8 cellular contexts compared by ENCODE assay signal in genomic region chr19:5308471-5309437, GRCh38. TPM values are rescaled to one million over a fixed set of nuclear protein-coding genes. Genes with fewer than 3 reads are reported as not detected.
DNase-seq lines count a peak whose midpoint lies in the region; FAIRE-seq and TF ChIP-seq lines count a peak whose summit lies in the region.

No MANE protein-coding gene starts in this region.

- H3K4me1 ChIP-seq in keratinocyte (ENCODE audit: control insufficient read depth, extremely low read depth, insufficient read depth, low read length), result peaks cover 8% of the 10 kb centered on the region
- peaks cover 11% of the 10 kb centered on the region for H3K4me1 ChIP-seq in suprapubic skin
- no peaks in the 10 kb centered on the region for H3K4me1 ChIP-seq in PC-9 (replicated peaks; ENCODE audit: insufficient read depth)

- H3K9me2 ChIP-seq in PC-9 (ENCODE audit: insufficient read depth), result no peaks in the 10 kb centered on the region

- intact Hi-C loops in PC-9 (cut with micrococcal nuclease; ENCODE audit: unreplicated experiment), result no loop called here

- H2AFZ ChIP-seq in keratinocyte (ENCODE audit: control insufficient read depth, low read length) (peak overlapping the region; percentile 85), PC-9 (no peak overlapping the region)

- H3K27me3 ChIP-seq in keratinocyte (ENCODE audit: control insufficient read depth, extremely low read depth, insufficient read depth, low read length) (no peaks in the 10 kb centered on the region), suprapubic skin (no peaks in the 10 kb centered on the region), PC-9 (ENCODE audit: insufficient read depth, low read depth) (no peaks in the 10 kb centered on the region)

- H3K27me3 Mint-ChIP-seq in activated CD4-positive, alpha-beta T cell treated with anti-CD3 and anti-CD28 coated beads, Interleukin-2, amount 10 ng/mL, durations not matched to agents 7 days and 5 days, result no peaks in the 10 kb centered on the region

- H3K9me1 ChIP-seq in keratinocyte (ENCODE audit: control insufficient read depth, extremely low read depth, insufficient read depth, low read length), result no peaks in the 10 kb centered on the region

- H3K4me2 ChIP-seq in keratinocyte (ENCODE audit: control insufficient read depth, extremely low read depth, insufficient read depth, low read depth, low read length) (peak overlapping the region; percentile 59), PC-9 (no peak overlapping the region)

- H3K4me3 ChIP-seq in astrocyte of the cerebellum (ENCODE audit: low read depth, low read length), result peak overlapping the region; percentile 7
- peak overlapping the region in 1 of 3 experiments; percentile 23 for H3K4me3 ChIP-seq in keratinocyte (ENCODE audit: control insufficient read depth in 2 of 3, extremely low read depth in 1 of 3, insufficient read depth in 2 of 3, low read depth in 1 of 3, low read length in 3 of 3)
- H3K4me3 ChIP-seq in suprapubic skin, result peak overlapping the region; percentile 32
- H3K4me3 ChIP-seq in PC-9, result no peak overlapping the region

- dilution Hi-C loops in keratinocyte (cut with MboI; ENCODE audit: extremely low pct_ligation_motif_present, low sequenced_read_pairs), result no loop called here

- FAIRE-seq in keratinocyte (lab: Jason Lieb, UNC), result peak; percentile 5

- H3K9me3 Mint-ChIP-seq in activated CD4-positive, alpha-beta T cell treated with anti-CD3 and anti-CD28 coated beads, Interleukin-2, amount 10 ng/mL, durations not matched to agents 7 days and 5 days, result no peaks in the 10 kb centered on the region

- H3K36me3 Mint-ChIP-seq in activated CD4-positive, alpha-beta T cell treated with anti-CD3 and anti-CD28 coated beads, Interleukin-2, amount 10 ng/mL, durations not matched to agents 7 days and 5 days (ENCODE audit: low read depth), result no peaks in the 10 kb centered on the region

- TF ChIP-seq CTCF in astrocyte of the cerebellum (IDR thresholded peaks at IDR 0.05; ENCODE audit: low read depth, low read length, missing control alignments), result no peak
- no peak for TF ChIP-seq CTCF in keratinocyte (optimal IDR thresholded peaks at IDR 0.05 in 1 of 3, IDR thresholded peaks at IDR 0.05 in 1 of 3, conservative IDR thresholded peaks at IDR 0.05 in 1 of 3; ENCODE audit: extremely low read depth in 1 of 3, insufficient read depth in 2 of 3, low read length in 3 of 3)
- no peak for TF ChIP-seq CTCF in suprapubic skin (IDR thresholded peaks at IDR 0.05)
- no peak for TF ChIP-seq CTCF in PC-9 (conservative IDR thresholded peaks at IDR 0.05)

- H3K79me2 ChIP-seq in keratinocyte (ENCODE audit: control insufficient read depth, insufficient read depth, low read length) (no peaks in the 10 kb centered on the region), PC-9 (ENCODE audit: low read depth) (no peaks in the 10 kb centered on the region)

- H3K4me3 Mint-ChIP-seq in activated CD4-positive, alpha-beta T cell treated with anti-CD3 and anti-CD28 coated beads, Interleukin-2, amount 10 ng/mL, durations not matched to agents 7 days and 5 days, result no peak overlapping the region

- no peak for TF ChIP-seq EP300 in suprapubic skin (IDR thresholded peaks at IDR 0.05)

- CTCF ChIA-PET in PC-9 (lab: Charles Lee), result no interaction called here
- CTCF ChIA-PET in activated CD4-positive, alpha-beta T cell treated with anti-CD3 and anti-CD28 coated beads, Interleukin-2, amount 10 ng/mL, durations not matched to agents 7 days and 5 days (lab: Charles Lee), result no interaction called here

- H3K9me3 ChIP-seq in keratinocyte (ENCODE audit: control insufficient read depth, low read depth, low read length) (no peaks in the 10 kb centered on the region), suprapubic skin (no peaks in the 10 kb centered on the region), PC-9 (ENCODE audit: insufficient read depth, low read depth) (no peaks in the 10 kb centered on the region)

- peak; percentile 97 for DNase-seq in NCI-H1092 treated with DMSO at 0.1 percent for 48 hours (lab: John Stamatoyannopoulos, UW)
- peak; percentile 79 for DNase-seq in astrocyte of the cerebellum (ENCODE audit: low read depth)
- DNase-seq in keratinocyte (ENCODE audit: low read depth, low spot score), result peak; percentile 89
- DNase-seq in suprapubic skin (ENCODE audit: low spot score in 2 of 2), result peak in 1 of 2 donors; percentile 73
- no peak for DNase-seq in amniotic stem cell (lab: John Stamatoyannopoulos, UW)
- DNase-seq in PC-9, result no peak
- DNase-seq in activated CD4-positive, alpha-beta T cell treated with anti-CD3 and anti-CD28 coated beads, Interleukin-2, amount 10 ng/mL, durations not matched to agents 7 days and 5 days, result no peak
- no peak for DNase-seq in UCSD-AML1 (lab: John Stamatoyannopoulos, UW; ENCODE audit: unreplicated experiment)

- peak overlapping the region; percentile 85 for H3K9ac ChIP-seq in keratinocyte (ENCODE audit: control insufficient read depth, extremely low read depth, insufficient read depth, low read length)

- BruUV-seq in PC-9 (replicated peaks; lab: Mats Ljungman, UMichigan), result no TSS peak

- no peaks in the 10 kb centered on the region for H4K20me1 ChIP-seq in keratinocyte (ENCODE audit: control insufficient read depth, extremely low read depth, insufficient read depth, low read length)
- no peaks in the 10 kb centered on the region for H4K20me1 ChIP-seq in PC-9 (ENCODE audit: insufficient read depth)

- H3K36me3 ChIP-seq in keratinocyte (ENCODE audit: control insufficient read depth in 2 of 2, extremely low read depth in 1 of 2, insufficient read depth in 2 of 2, low read length in 2 of 2) (no peaks in the 10 kb centered on the region), suprapubic skin (no peaks in the 10 kb centered on the region), PC-9 (ENCODE audit: low read depth) (no peaks in the 10 kb centered on the region)

- POLR2A ChIA-PET in PC-9 (lab: Charles Lee; ENCODE audit: unreplicated experiment), result no interaction called here
- POLR2A ChIA-PET in activated CD4-positive, alpha-beta T cell treated with anti-CD3 and anti-CD28 coated beads, Interleukin-2, amount 10 ng/mL, durations not matched to agents 7 days and 5 days (lab: Charles Lee), result no interaction called here

- H3F3A ChIP-seq in PC-9 (ENCODE audit: insufficient read depth, low read depth), result no peaks in the 10 kb centered on the region

- no peak overlapping the region for H3K27ac Mint-ChIP-seq in activated CD4-positive, alpha-beta T cell treated with anti-CD3 and anti-CD28 coated beads, Interleukin-2, amount 10 ng/mL, durations not matched to agents 7 days and 5 days

- in situ Hi-C loops in astrocyte of the cerebellum (cut with HindIII; ENCODE audit: low sequenced_read_pairs), result loop anchor here (5.0 kb wide), 1 partner anchor 101 kb away; no protein-coding TSS in a partner anchor

- H3K27ac ChIP-seq in keratinocyte (ENCODE audit: control insufficient read depth, insufficient read depth, low read length), result peak overlapping the region; percentile 70
- H3K27ac ChIP-seq in suprapubic skin, result peak overlapping the region; percentile 73
- H3K27ac ChIP-seq in PC-9, result no peak overlapping the region

- peak; percentile 55 to 68 for TF ChIP-seq POLR2A in suprapubic skin (IDR thresholded peaks at IDR 0.05)

- 32% methylated on average over 19 of the region's 21 CpGs for WGBS in suprapubic skin

- H3K4me1 Mint-ChIP-seq in activated CD4-positive, alpha-beta T cell treated with anti-CD3 and anti-CD28 coated beads, Interleukin-2, amount 10 ng/mL, durations not matched to agents 7 days and 5 days, result no peaks in the 10 kb centered on the region

RNA-seq across cellular contexts. Expression of gene PTPRS, which starts 31.9 kb away (rescaled TPM):
- polyA plus RNA-seq in keratinocyte, result 2.5 to 6.7 TPM (median 4.0 TPM) in 3 replicates
- 1.7 TPM for polyA plus RNA-seq in keratinocyte (2011; ENCODE audit: low read depth)
- 1.7 and 3.5 TPM in 2 replicates for polyA plus RNA-seq in keratinocyte (2011; cell fraction: cytosol; rRNA removed)
- 11.4 and 17.1 TPM in 2 replicates for polyA plus RNA-seq in keratinocyte (2011; cell fraction: nucleus; rRNA removed)
- polyA plus RNA-seq in keratinocyte (2012; ENCODE audit: low replicate concordance), result 1.3 and 6.7 TPM in 2 replicates
- polyA minus RNA-seq in keratinocyte, result 15.5 to 30.4 TPM (median 23.3 TPM) in 3 replicates
- polyA minus RNA-seq in keratinocyte (2011; cell fraction: cytosol; rRNA and poly(A)+ RNA removed), result 24.9 TPM
- 44.2 and 50.3 TPM in 2 replicates for polyA minus RNA-seq in keratinocyte (2011; cell fraction: nucleus; rRNA and poly(A)+ RNA removed)
- total RNA-seq in suprapubic skin (100 to 1,000 TPM; 116 to 182 (median 159) TPM), PC-9 (2021) (131 and 183 TPM in 2 replicates)
- under 1 TPM; 0.02 to 0.08 TPM for total RNA-seq in activated CD4-positive, alpha-beta T cell treated with anti-CD3 and anti-CD28 coated beads, Interleukin-2, amount 10 ng/mL, durations not matched to agents 7 days and 5 days

Comparison
In these comparisons a context has a peak if more than half of its experiments do, and no peak if none do; other contexts are left out.
1. DNase-seq: peak in NCI-H1092 treated with DMSO at 0.1 percent for 48 hours (single experiment), astrocyte of the cerebellum (single experiment) and keratinocyte (single experiment); none in amniotic stem cell (single experiment), PC-9 (0 of 2), activated CD4-positive, alpha-beta T cell treated with anti-CD3 and anti-CD28 coated beads, Interleukin-2, amount 10 ng/mL, durations not matched to agents 7 days and 5 days (single experiment) and UCSD-AML1 (single experiment).
2. RNA of gene PTPRS, which starts 31.9 kb away (total RNA-seq): 116 to 182 TPM in suprapubic skin and 131 to 183 TPM in PC-9; 0.02 to 0.08 TPM in activated CD4-positive, alpha-beta T cell treated with anti-CD3 and anti-CD28 coated beads, Interleukin-2, amount 10 ng/mL, durations not matched to agents 7 days and 5 days; every median in the first group is over 100 times any median in the second.